In genomic region chr9:127970401-127971313, GRCh38 we compare ENCODE assay signal across 9 cellular contexts. TPM values are rescaled to one million over a fixed set of nuclear protein-coding genes. Genes with fewer than 3 reads are reported as not detected.
DNase-seq lines count a peak whose midpoint lies in the region; ATAC-seq and TF ChIP-seq lines count a peak whose summit lies in the region.
"Had no signal": no experiment of that assay in that cellular context is flagged by ENCODE, and none has a peak within 500 bp of the region (broad histone marks: within the 10 kb centered on the region; RNA-seq: fewer than 3 reads in every experiment).

No MANE protein-coding gene starts in this region.

- DNase-seq in heart left ventricle: peak in 2 of 5 donors; percentile 24 to 27
- no peak for DNase-seq in Right ventricle myocardium inferior (ENCODE audit: missing footprints)
- DNase-seq in NCI-H774 (lab: John Stamatoyannopoulos, UW): peak; percentile 81
- peak; percentile 87 for DNase-seq in activated effector memory CD4-positive, alpha-beta T cell treated with anti-CD3 and anti-CD28 coated beads, Interleukin-2, amount 50 U/mL, for 16 hours
- peak in 2 of 3 donors; percentile 58 to 82 for DNase-seq in mucosa of descending colon
- no peak for DNase-seq in SIG-M5 (lab: John Stamatoyannopoulos, UW)
- no peak for DNase-seq in amniotic stem cell (lab: John Stamatoyannopoulos, UW)

- no peak for ATAC-seq in heart left ventricle
- ATAC-seq in Right ventricle myocardium inferior: no peak
- ATAC-seq in HG03095 (IDR thresholded peaks at IDR 0.05; ENCODE audit: unreplicated experiment): peak; percentile 76
- ATAC-seq in mucosa of descending colon: peak; percentile 38

- H3K4me3 ChIP-seq in heart left ventricle (peak overlapping the region in 1 of 12 donors; percentile 17), mucosa of descending colon (no peak overlapping the region)
- H3K4me3 ChIP-seq: cardiac muscle cell had no signal

- H3K36me3 ChIP-seq in heart left ventricle (peaks cover 0 to 4% (median 0%) of the 10 kb centered on the region in 9 donors), mucosa of descending colon (ENCODE audit: low read depth) (no peaks in the 10 kb centered on the region)
- H3K36me3 ChIP-seq: cardiac muscle cell had no signal

- H3K27me3 ChIP-seq in heart left ventricle: no peaks in the 10 kb centered on the region
- H3K27me3 ChIP-seq: cardiac muscle cell had no signal

- no peaks in the 10 kb centered on the region for H3K9me3 ChIP-seq in heart left ventricle
- no peaks in the 10 kb centered on the region for H3K9me3 ChIP-seq in mucosa of descending colon

- peak overlapping the region in 9 of 12 donors; percentile 9 to 95 (median 84) for H3K27ac ChIP-seq in heart left ventricle
- H3K27ac ChIP-seq: cardiac muscle cell had no signal

- H3K4me1 ChIP-seq in heart left ventricle (peaks cover 13 to 100% (median 95%) of the 10 kb centered on the region in 12 donors), mucosa of descending colon (ENCODE audit: low read depth) (peaks cover 98% of the 10 kb centered on the region)

- no peak for TF ChIP-seq POLR2A in heart left ventricle (IDR thresholded peaks at IDR 0.05)

- intact Hi-C loops in heart left ventricle (cut with DNase I): no loop called here
- intact Hi-C loops in Right ventricle myocardium inferior (cut with DNase I): no loop called here
- intact Hi-C loops in mucosa of descending colon (cut with DNase I, micrococcal nuclease): no loop called here

- TF ChIP-seq CTCF in heart left ventricle (IDR thresholded peaks at IDR 0.05) (no peak), mucosa of descending colon (IDR thresholded peaks at IDR 0.05) (no peak)

- WGBS in heart left ventricle, 4 donors: 70 to 75% (median 72%) methylated on average over 15 to 16 of the region's 16 CpGs

RNA-seq across cellular contexts. Expression of gene EEIG1, which starts 10.1 kb away (rescaled TPM):
- total RNA-seq in heart left ventricle: 10 to 100 TPM in 7 of 9 donors, 1 to 10 TPM in 2; 5.4 to 45.2 (median 24.1) TPM
- 10 to 100 TPM in 1 of 2 donors, 1 to 10 TPM in 1; 9.2 to 10.4 TPM for polyA plus RNA-seq in heart left ventricle
- 25.3 TPM for total RNA-seq in Right ventricle myocardium inferior
- total RNA-seq in mucosa of descending colon: 100 to 1,000 TPM; 127 to 168 (median 144) TPM

RNA-seq across cellular contexts. Expression of gene DPM2, which starts 33.0 kb away (rescaled TPM):
- 10 to 100 TPM in 7 of 9 donors, 1 to 10 TPM in 2; 7.2 to 19.5 (median 11.7) TPM for total RNA-seq in heart left ventricle
- 10 to 100 TPM; 15.3 to 31.7 TPM for polyA plus RNA-seq in heart left ventricle
- total RNA-seq in Right ventricle myocardium inferior: 11.9 TPM
- total RNA-seq in mucosa of descending colon: 10 to 100 TPM; 23.0 to 30.4 (median 29.4) TPM

RNA-seq across cellular contexts. Expression of gene PIP5KL1, which starts 40.1 kb away (rescaled TPM):
- total RNA-seq in heart left ventricle (under 1 TPM in 7 of 9 donors, not detected in 2; 0.33 to 0.77 (median 0.51) TPM), Right ventricle myocardium inferior (not detected), mucosa of descending colon (1 to 10 TPM in 2 of 3 donors, under 1 TPM in 1; 0.58 to 1.9 (median 1.1) TPM)
- under 1 TPM; 0.12 to 0.15 TPM for polyA plus RNA-seq in heart left ventricle

RNA-seq across cellular contexts. Expression of gene ST6GALNAC4, which starts 53.8 kb away (rescaled TPM):
- total RNA-seq in heart left ventricle: 10 to 100 TPM; 28.3 to 66.1 (median 42.6) TPM
- polyA plus RNA-seq in heart left ventricle: 10 to 100 TPM; 17.0 to 72.0 TPM
- total RNA-seq in Right ventricle myocardium inferior: 21.9 TPM
- 10 to 100 TPM; 31.0 to 39.2 (median 37.2) TPM for total RNA-seq in mucosa of descending colon

Comparison
In these comparisons a context has a peak if more than half of its experiments do, and no peak if none do; other contexts are left out.
1. ATAC-seq: peak in HG03095 (single experiment) and mucosa of descending colon (single experiment); none in heart left ventricle (0 of 4) and Right ventricle myocardium inferior (single experiment).
2. DNase-seq: peak in NCI-H774 (single experiment), activated effector memory CD4-positive, alpha-beta T cell treated with anti-CD3 and anti-CD28 coated beads, Interleukin-2, amount 50 U/mL, for 16 hours (single experiment) and mucosa of descending colon (2 of 3); none in Right ventricle myocardium inferior (single experiment), SIG-M5 (single experiment) and amniotic stem cell (single experiment).